27 cellular contexts compared by ENCODE assay signal in the genomic region with DNA sequence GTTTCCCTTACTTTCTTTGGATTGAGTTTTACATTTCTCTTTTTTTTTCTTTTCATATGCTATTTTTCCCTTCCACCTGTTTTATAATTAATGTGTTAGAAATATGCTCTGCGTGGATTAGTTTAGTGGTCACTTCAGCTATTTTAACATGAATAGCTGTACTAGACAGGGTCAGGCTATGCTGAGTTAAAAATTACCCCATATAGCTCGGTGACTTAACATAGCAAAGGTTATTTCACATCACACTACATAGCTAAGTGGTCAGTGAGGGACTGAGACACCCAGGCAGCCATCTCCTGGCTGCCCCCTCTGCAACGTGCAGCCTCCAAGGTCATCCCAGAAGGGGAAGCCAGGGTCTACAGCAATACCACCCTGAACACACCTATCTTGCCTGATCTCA.
"Had no signal": no experiment of that assay in that cellular context is flagged by ENCODE, and none has a peak within 500 bp of the region (broad histone marks: within the 10 kb centered on the region; RNA-seq: fewer than 3 reads in every experiment).

No MANE protein-coding gene starts in this region.

- H3K9me3 ChIP-seq: ascending aorta, MG63 had no signal

- DNase-seq: activated CD4-positive, alpha-beta T cell treated with anti-CD3 and anti-CD28 coated beads for 36 hours; activated CD4-positive, alpha-beta T cell treated with anti-CD3 and anti-CD28 coated beads, Interleukin-2, amount 10 ng/mL, durations not matched to agents 7 days and 5 days; activated CD4-positive, alpha-beta T cell treated with anti-CD3 and anti-CD28 coated beads, Interleukin-2, amount 50 U/mL, for 48 hours; activated CD8-positive, alpha-beta T cell treated with anti-CD3 and anti-CD28 coated beads, Interleukin-2, amount 10 ng/mL, durations not matched to agents 7 days and 5 days; activated gamma-delta T cell; activated naive CD4-positive, alpha-beta T cell treated with Interleukin-2 at 50 U/mL for 16 hours; activated naive CD8-positive, alpha-beta T cell treated with anti-CD3 and anti-CD28 coated beads, Interleukin-2, amount 10 ng/mL, durations not matched to agents 7 days and 5 days; activated T-cell treated with anti-CD3 and anti-CD28 coated beads, Interleukin-2, amount 50 U/mL, for 24 hours; amygdala; Karpas-422; KBM-7; MG63; NCI-H1048; NCI-H1436 treated with DMSO at 0.1 percent for 48 hours; NCI-H1694 treated with DMSO at 0.1 percent for 48 hours; NCI-H2029; NCI-H345; NCI-H524 treated with DMSO at 0.1 percent for 48 hours; PC-9; SHP77; SJCRH30 had no signal

- H2AFZ ChIP-seq: PC-9 had no signal

- H3K27me3 ChIP-seq: ascending aorta, cardiac muscle cell, MG63 had no signal

- H3K36me3 ChIP-seq: ascending aorta, cardiac muscle cell, MG63, SJCRH30 had no signal

- ATAC-seq: activated CD4-positive, alpha-beta T cell treated with anti-CD3 and anti-CD28 coated beads for 36 hours; activated CD4-positive, CD25-positive, alpha-beta regulatory T cell treated with anti-CD3 and anti-CD28 coated beads, Interleukin-2, amount 50 U/mL, for 24 hours; activated CD8-positive, alpha-beta T cell treated with anti-CD3 and anti-CD28 coated beads, Interleukin-2, amount 10 ng/mL, durations not matched to agents 7 days and 5 days; WTC11 had no signal

- H3K27ac ChIP-seq: ascending aorta, cardiac muscle cell, PC-9, RWPE1, SJCRH30, SK-N-MC had no signal

- H3K4me1 ChIP-seq: ascending aorta, SJCRH30 had no signal

- H3K4me3 ChIP-seq: ascending aorta, cardiac muscle cell, MG63, PC-9, SJCRH30, SK-N-MC had no signal

- H3K4me2 ChIP-seq: PC-9 had no signal
